In genomic region chr11:115642660-115643059, GRCh38 we compare ENCODE assay signal across 22 cellular contexts.
"Had no signal": no experiment of that assay in that cellular context is flagged by ENCODE, and none has a peak within 500 bp of the region (broad histone marks: within the 10 kb centered on the region; RNA-seq: fewer than 3 reads in every experiment).

No MANE protein-coding gene starts in this region.

- H3K9me3 Mint-ChIP-seq: activated B cell treated with CpG ODN at 0.5 μM for 24 hours; activated naive CD8-positive, alpha-beta T cell treated with anti-CD3 and anti-CD28 coated beads, Interleukin-2, amount 50 U/mL, for 24 hours; dendritic cell treated with granulocyte-macrophage colony-stimulating factor and Interleukin-4, amounts not matched to agents 40 ng/mL and 50 ng/mL, for 4 days; immature natural killer cell had no signal

- H3K36me3 Mint-ChIP-seq: naive thymus-derived CD4-positive, alpha-beta T cell; stimulated activated memory B cell treated with anti-CD40 and anti-IgM and Interleukin-4, amounts not matched to agents 10 μg/mL and 1 μg/mL and 100 μg/mL, for 72 hours had no signal

- DNase-seq: activated B cell treated with CpG ODN at 0.5 μM for 24 hours; activated CD4-positive, alpha-beta T cell treated with anti-CD3 and anti-CD28 coated beads for 36 hours; activated CD4-positive, alpha-beta T cell treated with anti-CD3 and anti-CD28 coated beads, Interleukin-2, amount 50 U/mL, for 4 hours; activated effector memory CD4-positive, alpha-beta T cell treated with anti-CD3 and anti-CD28 coated beads, Interleukin-2, amount 50 U/mL, for 16 hours; activated naive CD4-positive, alpha-beta T cell treated with anti-CD3 and anti-CD28 coated beads, Interleukin-2, amount 50 U/mL, for 16 hours; activated naive CD8-positive, alpha-beta T cell treated with anti-CD3 and anti-CD28 coated beads, Interleukin-2, amount 50 U/mL, for 24 hours; activated T-cell treated with anti-CD3 and anti-CD28 coated beads for 4 hours; effector CD4-positive, alpha-beta T cell; erythroblast; foreskin fibroblast; immature natural killer cell; kidney glomerular epithelial cell; left lung; naive thymus-derived CD4-positive, alpha-beta T cell; retina; sigmoid colon; stimulated activated CD4-positive, alpha-beta T cell treated with anti-CD3 and anti-CD28 coated beads, Interleukin-15, amount 100 ng/mL, for 24 hours; stomach; T-helper 9 cell had no signal

- H3K4me1 Mint-ChIP-seq: activated B cell treated with CpG ODN at 0.5 μM for 24 hours; activated CD4-positive, alpha-beta T cell treated with anti-CD3 and anti-CD28 coated beads for 36 hours; activated naive CD8-positive, alpha-beta T cell treated with anti-CD3 and anti-CD28 coated beads, Interleukin-2, amount 50 U/mL, for 24 hours; immature natural killer cell; naive thymus-derived CD4-positive, alpha-beta T cell; stimulated activated memory B cell treated with anti-CD40 and anti-IgM and Interleukin-4, amounts not matched to agents 10 μg/mL and 1 μg/mL and 100 μg/mL, for 72 hours had no signal

- H3K4me3 Mint-ChIP-seq: activated B cell treated with CpG ODN at 0.5 μM for 24 hours; activated CD4-positive, alpha-beta T cell treated with anti-CD3 and anti-CD28 coated beads for 36 hours; activated naive CD8-positive, alpha-beta T cell treated with anti-CD3 and anti-CD28 coated beads, Interleukin-2, amount 50 U/mL, for 24 hours; dendritic cell treated with granulocyte-macrophage colony-stimulating factor and Interleukin-4, amounts not matched to agents 40 ng/mL and 50 ng/mL, for 4 days; immature natural killer cell; naive thymus-derived CD4-positive, alpha-beta T cell; stimulated activated memory B cell treated with anti-CD40 and anti-IgM and Interleukin-4, amounts not matched to agents 10 μg/mL and 1 μg/mL and 100 μg/mL, for 72 hours had no signal

- ATAC-seq: activated CD4-positive, alpha-beta T cell treated with anti-CD3 and anti-CD28 coated beads for 36 hours; activated naive CD8-positive, alpha-beta T cell treated with anti-CD3 and anti-CD28 coated beads, Interleukin-2, amount 50 U/mL, for 24 hours; left lung; naive thymus-derived CD4-positive, alpha-beta T cell; stimulated activated memory B cell treated with anti-CD40 and anti-IgM and Interleukin-4, amounts not matched to agents 10 μg/mL and 1 μg/mL and 100 μg/mL, for 72 hours had no signal

- H3K27ac Mint-ChIP-seq: activated B cell treated with CpG ODN at 0.5 μM for 24 hours; activated CD4-positive, alpha-beta T cell treated with anti-CD3 and anti-CD28 coated beads for 36 hours; activated naive CD8-positive, alpha-beta T cell treated with anti-CD3 and anti-CD28 coated beads, Interleukin-2, amount 50 U/mL, for 24 hours; dendritic cell treated with granulocyte-macrophage colony-stimulating factor and Interleukin-4, amounts not matched to agents 40 ng/mL and 50 ng/mL, for 4 days; immature natural killer cell; naive thymus-derived CD4-positive, alpha-beta T cell; progenitor cell of endocrine pancreas; stimulated activated memory B cell treated with anti-CD40 and anti-IgM and Interleukin-4, amounts not matched to agents 10 μg/mL and 1 μg/mL and 100 μg/mL, for 72 hours had no signal
